8 cellular contexts compared by ENCODE assay signal in genomic region chr7:95545007-95545615, GRCh38. TPM values are rescaled to one million over a fixed set of nuclear protein-coding genes. Genes with fewer than 3 reads are reported as not detected.
A peak's percentile ranks its signal among the peaks of the same experiment; 100 is the strongest.
DNase-seq lines count a peak whose midpoint lies in the region; ATAC-seq and TF ChIP-seq lines count a peak whose summit lies in the region.

No MANE protein-coding gene starts in this region.

- DNase-seq in A673 (ENCODE audit: low spot score) = peak; percentile 39
- DNase-seq in HCEC 1CT = peak; percentile 54
- DNase-seq in WERI-Rb-1 = no peak
- peak in 30 of 42 donors; percentile 31 to 85 (median 64) for DNase-seq in head of caudate nucleus
- DNase-seq in pons (ENCODE audit: low spot score) = peak; percentile 95
- no peak for DNase-seq in CD4-positive, alpha-beta T cell
- DNase-seq in NCI-H2107 (lab: John Stamatoyannopoulos, UW) = no peak

- no peak for ATAC-seq in GM18520 (IDR thresholded peaks at IDR 0.05; ENCODE audit: unreplicated experiment)
- no peak for ATAC-seq in CD4-positive, alpha-beta T cell (ENCODE audit: poor library complexity)

- peaks cover 5% of the 10 kb centered on the region for H3K4me1 ChIP-seq in A673 (ENCODE audit: insufficient read depth, low read length, poor library complexity, severe bottlenecking)

- H3K9me3 ChIP-seq in A673 (ENCODE audit: low read depth, low read length, poor library complexity, severe bottlenecking) (no peaks in the 10 kb centered on the region), WERI-Rb-1 (ENCODE audit: severe bottlenecking) (no peaks in the 10 kb centered on the region)
- no peaks in the 10 kb centered on the region for H3K9me3 ChIP-seq in CD4-positive, alpha-beta T cell (ENCODE audit: control insufficient read depth, low read length)

- H3K27me3 ChIP-seq in A673 (replicated peaks; ENCODE audit: insufficient read depth, low read depth, low read length, poor library complexity) (peaks cover 10% of the 10 kb centered on the region), WERI-Rb-1 (ENCODE audit: insufficient read depth, low read depth, severe bottlenecking) (no peaks in the 10 kb centered on the region)
- H3K27me3 ChIP-seq in CD4-positive, alpha-beta T cell (ENCODE audit: control insufficient read depth, insufficient read depth, low read length) = no peaks in the 10 kb centered on the region

- no peak overlapping the region for H3K27ac Mint-ChIP-seq in CD4-positive, alpha-beta T cell

- peaks cover 14% of the 10 kb centered on the region for H3K27me3 Mint-ChIP-seq in CD4-positive, alpha-beta T cell

- H3K27ac ChIP-seq in A673 (ENCODE audit: low read depth, low read length, poor library complexity, severe bottlenecking) = no peak overlapping the region
- H3K27ac ChIP-seq in WERI-Rb-1 = no peak overlapping the region
- H3K27ac ChIP-seq in CD4-positive, alpha-beta T cell (ENCODE audit: low read depth, low read length) = no peak overlapping the region

- H3K4me3 Mint-ChIP-seq in CD4-positive, alpha-beta T cell = no peak overlapping the region

- no peak overlapping the region for H3K4me3 ChIP-seq in A673 (ENCODE audit: low read depth, low read length, poor library complexity, severe bottlenecking)
- H3K4me3 ChIP-seq in WERI-Rb-1 (ENCODE audit: low read depth, low read length) = no peak overlapping the region

- H3K36me3 ChIP-seq in A673 (ENCODE audit: insufficient read depth, low read length, poor library complexity, severe bottlenecking) (no peaks in the 10 kb centered on the region), WERI-Rb-1 (no peaks in the 10 kb centered on the region)

- H3K9me3 Mint-ChIP-seq in CD4-positive, alpha-beta T cell = no peaks in the 10 kb centered on the region

- CTCF ChIA-PET in A673 (lab: Charles Lee) = interaction anchor here (0.6 to 1.9 kb wide), 7 partner anchors 10 to 227 kb away, joined by 4 to 13 read pairs (median 7); partner anchors contain the start of gene DYNC1I1
- CTCF ChIA-PET in CD4-positive, alpha-beta T cell (lab: Charles Lee) = interaction anchor here (1.8 kb wide), 1 partner anchor 16 kb away, joined by 4 read pairs; no protein-coding TSS in a partner anchor

- peak; percentile 61 for TF ChIP-seq CTCF in A673 (conservative IDR thresholded peaks at IDR 0.05; ENCODE audit: low read depth, low read length)
- TF ChIP-seq CTCF in WERI-Rb-1 (IDR thresholded peaks at IDR 0.05; ENCODE audit: low read depth, low read length) = peak; percentile 56
- no peak for TF ChIP-seq CTCF in CD4-positive, alpha-beta T cell (IDR thresholded peaks at IDR 0.05)

- intact Hi-C loops in A673 (cut with micrococcal nuclease; ENCODE audit: unreplicated experiment) = no loop called here
- intact Hi-C loops in head of caudate nucleus (cut with DNase I) = loop anchor here (5.0 kb wide), 1 partner anchor 52 kb away; the partner anchor contains the start of gene PDK4
- intact Hi-C loops in CD4-positive, alpha-beta T cell (cut with DNase I, micrococcal nuclease) = no loop called here

- H3K36me3 Mint-ChIP-seq in CD4-positive, alpha-beta T cell (ENCODE audit: low read depth) = no peaks in the 10 kb centered on the region

- no TSS peak for BruUV-seq in A673 (replicated peaks; lab: Mats Ljungman, UMichigan)

- POLR2A ChIA-PET in A673 (lab: Charles Lee; ENCODE audit: low non-redundant PET) = no interaction called here
- POLR2A ChIA-PET in CD4-positive, alpha-beta T cell (lab: Charles Lee) = no interaction called here

- H3K4me1 Mint-ChIP-seq in CD4-positive, alpha-beta T cell (ENCODE audit: low read depth) = no peaks in the 10 kb centered on the region

RNA-seq across cellular contexts. Expression of gene PDK4, which starts 51.2 kb away (rescaled TPM):
- not detected in 2 replicates for total RNA-seq in A673 (2021)
- not detected for total RNA-seq in CD4-positive, alpha-beta T cell

RNA-seq across cellular contexts. Expression of gene ASB4, which starts 59.4 kb away (rescaled TPM):
- not detected in 2 replicates for total RNA-seq in A673 (2021)
- total RNA-seq in CD4-positive, alpha-beta T cell = not detected

Comparison
In these comparisons a context has a peak if more than half of its experiments do, and no peak if none do; other contexts are left out.
1. DNase-seq: peak in A673 (single experiment), HCEC 1CT (single experiment), head of caudate nucleus (30 of 42) and pons (single experiment); none in WERI-Rb-1 (single experiment), CD4-positive, alpha-beta T cell (0 of 10) and NCI-H2107 (single experiment).